ENCODE assay signal across 17 cellular contexts in the genomic region with DNA sequence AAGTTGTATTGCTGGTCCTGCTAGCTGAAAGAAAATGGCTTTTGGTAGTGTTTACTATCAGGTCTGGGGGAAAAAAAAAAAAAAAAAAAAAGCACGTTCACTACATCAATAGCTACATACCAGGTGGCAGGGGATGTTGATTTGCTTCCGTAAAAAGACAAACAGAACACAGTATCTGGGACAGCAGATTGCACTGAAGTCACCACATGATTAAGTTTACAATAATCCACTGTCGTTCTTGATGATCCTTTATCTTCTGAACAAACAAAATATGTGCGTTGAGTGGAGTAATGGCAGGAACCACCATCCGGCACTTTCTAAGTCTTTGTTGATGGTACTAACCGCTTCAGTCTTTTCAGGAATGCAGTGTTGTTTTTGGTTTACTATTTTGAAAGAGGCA.
"Had no signal": no experiment of that assay in that cellular context is flagged by ENCODE, and none has a peak within 500 bp of the region (broad histone marks: within the 10 kb centered on the region; RNA-seq: fewer than 3 reads in every experiment).

No MANE protein-coding gene starts in this region.

- DNase-seq: activated CD4-positive, alpha-beta memory T cell treated with anti-CD3 and anti-CD28 coated beads, Interleukin-2, amount 10 ng/mL, durations not matched to agents 7 days and 5 days; activated CD4-positive, alpha-beta T cell treated with anti-CD3 and anti-CD28 coated beads for 36 hours; activated gamma-delta T cell; activated T-cell treated with anti-CD3 and anti-CD28 coated beads, Interleukin-2, amount 50 U/mL, for 48 hours; amygdala; cerebellar nuclear complex; effector memory CD4-positive, alpha-beta T cell; gastrocnemius medialis; heart left ventricle; immature natural killer cell; left cardiac atrium; lower lobe of right lung; midbrain; right lobe of liver; WERI-Rb-1 had no signal

- H3K4me3 ChIP-seq: gastrocnemius medialis, heart left ventricle, lower lobe of right lung, right lobe of liver, suprapubic skin had no signal

- H3K9me3 ChIP-seq: gastrocnemius medialis, heart left ventricle, lower lobe of right lung, right lobe of liver, suprapubic skin had no signal

- ATAC-seq: activated CD4-positive, alpha-beta T cell treated with anti-CD3 and anti-CD28 coated beads for 36 hours; activated naive CD4-positive, alpha-beta T cell treated with anti-CD3 and anti-CD28 coated beads, Interleukin-2, amount 50 U/mL, for 72 hours; gastrocnemius medialis; heart left ventricle; left cardiac atrium; lower lobe of right lung had no signal

- H3K4me1 ChIP-seq: gastrocnemius medialis, lower lobe of right lung had no signal

- H3K36me3 ChIP-seq: gastrocnemius medialis, right lobe of liver, suprapubic skin, WERI-Rb-1 had no signal

- H3K27me3 ChIP-seq: gastrocnemius medialis, heart left ventricle, right lobe of liver, suprapubic skin had no signal

- H3K27ac ChIP-seq: gastrocnemius medialis, heart left ventricle, lower lobe of right lung, right lobe of liver, suprapubic skin, WERI-Rb-1 had no signal
